ENCODE assay signal across 11 cellular contexts in genomic region chr10:109062371-109062770, GRCh38.
A peak's percentile ranks its signal among the peaks of the same experiment; 100 is the strongest.
DNase-seq lines count a peak whose midpoint lies in the region; ATAC-seq lines count a peak whose summit lies in the region.
"Had no signal": no experiment of that assay in that cellular context is flagged by ENCODE, and none has a peak within 500 bp of the region (broad histone marks: within the 10 kb centered on the region; RNA-seq: fewer than 3 reads in every experiment).

No MANE protein-coding gene starts in this region.

- H3K27me3 Mint-ChIP-seq in stimulated activated naive B cell treated with anti-CD40 and anti-IgM and Interleukin-4, amounts not matched to agents 10 μg/mL and 1 μg/mL and 100 μg/mL, for 72 hours, result no peaks in the 10 kb centered on the region

- ATAC-seq in HG03521 (IDR thresholded peaks at IDR 0.05; ENCODE audit: unreplicated experiment) (peak; percentile 48), HG03039 (IDR thresholded peaks at IDR 0.05; ENCODE audit: unreplicated experiment) (no peak)
- ATAC-seq in stimulated activated naive B cell treated with anti-CD40 and anti-IgM and Interleukin-4, amounts not matched to agents 10 μg/mL and 1 μg/mL and 100 μg/mL, for 72 hours (replicated peaks), result peak; percentile 52 to 71

- peaks cover 0 to 2% of the 10 kb centered on the region in 2 donors for H3K9me3 Mint-ChIP-seq in stimulated activated naive B cell treated with anti-CD40 and anti-IgM and Interleukin-4, amounts not matched to agents 10 μg/mL and 1 μg/mL and 100 μg/mL, for 72 hours

- no peaks in the 10 kb centered on the region for H3K36me3 Mint-ChIP-seq in stimulated activated naive B cell treated with anti-CD40 and anti-IgM and Interleukin-4, amounts not matched to agents 10 μg/mL and 1 μg/mL and 100 μg/mL, for 72 hours

- no peak overlapping the region for H3K27ac Mint-ChIP-seq in stimulated activated naive B cell treated with anti-CD40 and anti-IgM and Interleukin-4, amounts not matched to agents 10 μg/mL and 1 μg/mL and 100 μg/mL, for 72 hours

- no peak overlapping the region for H3K4me3 Mint-ChIP-seq in stimulated activated naive B cell treated with anti-CD40 and anti-IgM and Interleukin-4, amounts not matched to agents 10 μg/mL and 1 μg/mL and 100 μg/mL, for 72 hours

- H3K4me1 Mint-ChIP-seq in stimulated activated naive B cell treated with anti-CD40 and anti-IgM and Interleukin-4, amounts not matched to agents 10 μg/mL and 1 μg/mL and 100 μg/mL, for 72 hours, result no peaks in the 10 kb centered on the region

- peak; percentile 30 for DNase-seq in NCI-H82 (lab: John Stamatoyannopoulos, UW)
- no peak for DNase-seq in NCI-H82 treated with DMSO at 0.1 percent for 48 hours (lab: John Stamatoyannopoulos, UW; ENCODE audit: unreplicated experiment)
- DNase-seq in astrocyte of the hippocampus (ENCODE audit: low read depth, low spot score), result peak; percentile 2
- no peak for DNase-seq in stimulated activated naive B cell treated with anti-CD40 and anti-IgM and Interleukin-4, amounts not matched to agents 10 μg/mL and 1 μg/mL and 100 μg/mL, for 72 hours
- DNase-seq in NCI-H187 (lab: John Stamatoyannopoulos, UW), result no peak
- no peak for DNase-seq in HUDEP-2 (lab: John Stamatoyannopoulos, UW; ENCODE audit: unreplicated experiment in 76 of 76)
- DNase-seq: midbrain; stimulated activated CD4-positive, alpha-beta T cell treated with anti-CD3 and anti-CD28 coated beads, Interleukin-15, amount 100 ng/mL, for 24 hours; testis had no signal

Comparison
In these comparisons a context has a peak if more than half of its experiments do, and no peak if none do; other contexts are left out.
1. DNase-seq: peak in NCI-H82 (single experiment) and astrocyte of the hippocampus (single experiment); none in NCI-H82 treated with DMSO at 0.1 percent for 48 hours (single experiment), stimulated activated naive B cell treated with anti-CD40 and anti-IgM and Interleukin-4, amounts not matched to agents 10 μg/mL and 1 μg/mL and 100 μg/mL, for 72 hours (single experiment), NCI-H187 (0 of 2) and HUDEP-2 (0 of 76).